Comparison of ENCODE assay signal across 31 cellular contexts in genomic region chr1:91741906-91742305, GRCh38.
DNase-seq lines count a peak whose midpoint lies in the region; ATAC-seq, FAIRE-seq and TF ChIP-seq lines count a peak whose summit lies in the region.
"Had no signal": no experiment of that assay in that cellular context is flagged by ENCODE, and none has a peak within 500 bp of the region (broad histone marks: within the 10 kb centered on the region; RNA-seq: fewer than 3 reads in every experiment).

No MANE protein-coding gene starts in this region.

- FAIRE-seq in GM19239 (lab: Jason Lieb, UNC), result no peak
- FAIRE-seq: islet of Langerhans had no signal

- H3K4me3 Mint-ChIP-seq in activated T-cell treated with anti-CD3 and anti-CD28 coated beads, Interleukin-2, amount 50 U/mL, for 72 hours, result no peak overlapping the region
- no peak overlapping the region for H3K4me3 Mint-ChIP-seq in activated T-cell treated with anti-CD3 and anti-CD28 coated beads, Interleukin-2, amount 50 U/mL, for 24 hours
- H3K4me3 Mint-ChIP-seq: activated CD4-positive, alpha-beta memory T cell treated with anti-CD3 and anti-CD28 coated beads for 36 hours; activated naive CD4-positive, alpha-beta T cell treated with anti-CD3 and anti-CD28 coated beads, Interleukin-2, amount 50 U/mL, for 24 hours; activated T-helper 17 cell treated with anti-CD3 and anti-CD28 coated beads, Interleukin-2, amount 50 U/mL, for 72 hours; B cell; CD8-positive, alpha-beta memory T cell; endodermal cell; nephron progenitor cell had no signal

- no peak for ATAC-seq in activated T-cell treated with anti-CD3 and anti-CD28 coated beads, Interleukin-2, amount 50 U/mL, for 72 hours (replicated peaks in 1 of 2)
- ATAC-seq in HG02970 (IDR thresholded peaks at IDR 0.05; ENCODE audit: low FRiP score, unreplicated experiment), result no peak
- ATAC-seq: activated T-helper 17 cell treated with anti-CD3 and anti-CD28 coated beads, Interleukin-2, amount 50 U/mL, for 72 hours had no signal

- H3K4me1 Mint-ChIP-seq in activated T-cell treated with anti-CD3 and anti-CD28 coated beads, Interleukin-2, amount 50 U/mL, for 72 hours (ENCODE audit: low read depth), result peaks cover 5% of the 10 kb centered on the region
- H3K4me1 Mint-ChIP-seq in activated T-cell treated with anti-CD3 and anti-CD28 coated beads, Interleukin-2, amount 50 U/mL, for 24 hours (ENCODE audit: low read depth), result peaks cover 18% of the 10 kb centered on the region
- H3K4me1 Mint-ChIP-seq: B cell had no signal

- H3K9me3 ChIP-seq in ascending aorta, result no peaks in the 10 kb centered on the region
- no peaks in the 10 kb centered on the region for H3K9me3 ChIP-seq in muscle layer of colon (ENCODE audit: low read length)
- peaks cover 0 to 3% (median 0%) of the 10 kb centered on the region in 5 donors for H3K9me3 ChIP-seq in subcutaneous abdominal adipose tissue (ENCODE audit: control insufficient read depth in 5 of 5, low read length in 5 of 5)
- H3K9me3 ChIP-seq: thyroid gland had no signal

- no peak overlapping the region for H3K9ac ChIP-seq in muscle layer of colon (ENCODE audit: low read length)
- H3K9ac ChIP-seq in subcutaneous abdominal adipose tissue (ENCODE audit: low read length in 5 of 5), result no peak overlapping the region
- H3K9ac ChIP-seq: parathyroid adenoma had no signal

- H3K36me3 ChIP-seq in ascending aorta (no peaks in the 10 kb centered on the region), muscle layer of colon (ENCODE audit: insufficient read depth, low read length) (peaks cover 8% of the 10 kb centered on the region), subcutaneous abdominal adipose tissue (ENCODE audit: control insufficient read depth in 5 of 5, insufficient read depth in 5 of 5, low read length in 5 of 5) (peaks cover 8 to 24% (median 21%) of the 10 kb centered on the region in 5 donors)
- H3K36me3 ChIP-seq: HAP-1, thyroid gland had no signal

- peaks cover 9 to 16% of the 10 kb centered on the region in 2 donors for H3K36me3 Mint-ChIP-seq in activated T-cell treated with anti-CD3 and anti-CD28 coated beads, Interleukin-2, amount 50 U/mL, for 72 hours (ENCODE audit: insufficient read depth in 2 of 2)
- H3K36me3 Mint-ChIP-seq in activated T-cell treated with anti-CD3 and anti-CD28 coated beads, Interleukin-2, amount 50 U/mL, for 24 hours (ENCODE audit: low read depth), result peaks cover 48% of the 10 kb centered on the region

- H3K27me3 Mint-ChIP-seq in activated T-cell treated with anti-CD3 and anti-CD28 coated beads, Interleukin-2, amount 50 U/mL, for 72 hours (ENCODE audit: low read depth), result no peaks in the 10 kb centered on the region
- H3K27me3 Mint-ChIP-seq in activated T-cell treated with anti-CD3 and anti-CD28 coated beads, Interleukin-2, amount 50 U/mL, for 24 hours, result no peaks in the 10 kb centered on the region
- H3K27me3 Mint-ChIP-seq: activated CD4-positive, alpha-beta memory T cell treated with anti-CD3 and anti-CD28 coated beads for 36 hours; activated naive CD4-positive, alpha-beta T cell treated with anti-CD3 and anti-CD28 coated beads, Interleukin-2, amount 50 U/mL, for 24 hours; activated T-helper 17 cell treated with anti-CD3 and anti-CD28 coated beads, Interleukin-2, amount 50 U/mL, for 72 hours; CD8-positive, alpha-beta memory T cell had no signal

- H3K27ac Mint-ChIP-seq in activated T-cell treated with anti-CD3 and anti-CD28 coated beads, Interleukin-2, amount 50 U/mL, for 72 hours, result peak overlapping the region; percentile 36
- no peak overlapping the region for H3K27ac Mint-ChIP-seq in activated T-cell treated with anti-CD3 and anti-CD28 coated beads, Interleukin-2, amount 50 U/mL, for 24 hours
- H3K27ac Mint-ChIP-seq: activated CD4-positive, alpha-beta memory T cell treated with anti-CD3 and anti-CD28 coated beads for 36 hours; activated T-helper 17 cell treated with anti-CD3 and anti-CD28 coated beads, Interleukin-2, amount 50 U/mL, for 72 hours; B cell; endodermal cell; nephron progenitor cell had no signal

- intact Hi-C loops in ascending aorta (cut with DNase I), result loop anchor here (5.0 kb wide), 2 partner anchors 40 to 175 kb away; no protein-coding TSS in a partner anchor

- TF ChIP-seq CTCF in ascending aorta (IDR thresholded peaks at IDR 0.05), result no peak

- peaks cover 5 to 11% of the 10 kb centered on the region in 2 donors for H3K9me3 Mint-ChIP-seq in activated T-cell treated with anti-CD3 and anti-CD28 coated beads, Interleukin-2, amount 50 U/mL, for 72 hours
- peaks cover 8% of the 10 kb centered on the region for H3K9me3 Mint-ChIP-seq in activated T-cell treated with anti-CD3 and anti-CD28 coated beads, Interleukin-2, amount 50 U/mL, for 24 hours
- H3K9me3 Mint-ChIP-seq: activated naive CD4-positive, alpha-beta T cell treated with anti-CD3 and anti-CD28 coated beads, Interleukin-2, amount 50 U/mL, for 24 hours had no signal

- H3K27ac ChIP-seq in ascending aorta (peak overlapping the region; percentile 44 to 60), muscle layer of colon (ENCODE audit: low read depth, low read length) (peak overlapping the region; percentile 66), subcutaneous abdominal adipose tissue (ENCODE audit: low read depth, low read length) (peak overlapping the region; percentile 80)
- H3K27ac ChIP-seq: parathyroid adenoma, SK-N-MC had no signal

- H3K4me1 ChIP-seq in ascending aorta, result peaks cover 3 to 40% of the 10 kb centered on the region in 2 donors
- peaks cover 63% of the 10 kb centered on the region for H3K4me1 ChIP-seq in muscle layer of colon (ENCODE audit: insufficient read depth, low read length)
- peaks cover 5 to 45% (median 42%) of the 10 kb centered on the region in 5 donors for H3K4me1 ChIP-seq in subcutaneous abdominal adipose tissue (ENCODE audit: control insufficient read depth in 5 of 5, insufficient read depth in 5 of 5, low read length in 5 of 5)
- H3K4me1 ChIP-seq: HAP-1 had no signal

- H3K4me3 ChIP-seq in ascending aorta (no peak overlapping the region), muscle layer of colon (ENCODE audit: low read depth in 1 of 2, low read length in 2 of 2) (no peak overlapping the region), subcutaneous abdominal adipose tissue (ENCODE audit: low read depth in 1 of 5, low read length in 5 of 5) (no peak overlapping the region)
- H3K4me3 ChIP-seq: HAP-1, SK-N-MC, thyroid gland had no signal

- no peaks in the 10 kb centered on the region for H3K27me3 ChIP-seq in ascending aorta
- no peaks in the 10 kb centered on the region for H3K27me3 ChIP-seq in muscle layer of colon (ENCODE audit: control insufficient read depth in 1 of 2, insufficient read depth in 2 of 2, low read length in 2 of 2)
- H3K27me3 ChIP-seq in subcutaneous abdominal adipose tissue (ENCODE audit: control insufficient read depth in 5 of 5, insufficient read depth in 4 of 5, low read length in 5 of 5), result no peaks in the 10 kb centered on the region
- H3K27me3 ChIP-seq: thyroid gland had no signal

- DNase-seq in activated T-cell treated with anti-CD3 and anti-CD28 coated beads, Interleukin-2, amount 50 U/mL, for 72 hours, result no peak
- no peak for DNase-seq in activated T-cell treated with anti-CD3 and anti-CD28 coated beads, Interleukin-2, amount 50 U/mL, for 24 hours
- DNase-seq in ascending aorta (ENCODE audit: low spot score in 2 of 2) (no peak), GM19239 (ENCODE audit: insufficient read length, low spot score) (no peak), mucosa of gallbladder (ENCODE audit: low spot score) (no peak)
- DNase-seq: activated CD4-positive, alpha-beta memory T cell treated with anti-CD3 and anti-CD28 coated beads for 36 hours; activated CD8-positive, alpha-beta memory T cell treated with anti-CD3 and anti-CD28 coated beads, Interleukin-2, amount 50 U/mL, for 4 hours; anterior cingulate cortex; CD8-positive, alpha-beta memory T cell; cortex of kidney; DMS 273 treated with DMSO at 0.1 percent for 48 hours; endodermal cell; midbrain; NCI-H1092 treated with DMSO at 0.1 percent for 48 hours; NCI-H187; NCI-H345; NCI-H774; nephron progenitor cell; stimulated activated CD4-positive, alpha-beta T cell treated with anti-CD3 and anti-CD28 coated beads, Interleukin-15, amount 100 ng/mL, for 24 hours; stimulated activated naive CD4-positive, alpha-beta T cell; thyroid gland had no signal
